Comparison of ENCODE assay signal across 1 cellular context in the genomic region with DNA sequence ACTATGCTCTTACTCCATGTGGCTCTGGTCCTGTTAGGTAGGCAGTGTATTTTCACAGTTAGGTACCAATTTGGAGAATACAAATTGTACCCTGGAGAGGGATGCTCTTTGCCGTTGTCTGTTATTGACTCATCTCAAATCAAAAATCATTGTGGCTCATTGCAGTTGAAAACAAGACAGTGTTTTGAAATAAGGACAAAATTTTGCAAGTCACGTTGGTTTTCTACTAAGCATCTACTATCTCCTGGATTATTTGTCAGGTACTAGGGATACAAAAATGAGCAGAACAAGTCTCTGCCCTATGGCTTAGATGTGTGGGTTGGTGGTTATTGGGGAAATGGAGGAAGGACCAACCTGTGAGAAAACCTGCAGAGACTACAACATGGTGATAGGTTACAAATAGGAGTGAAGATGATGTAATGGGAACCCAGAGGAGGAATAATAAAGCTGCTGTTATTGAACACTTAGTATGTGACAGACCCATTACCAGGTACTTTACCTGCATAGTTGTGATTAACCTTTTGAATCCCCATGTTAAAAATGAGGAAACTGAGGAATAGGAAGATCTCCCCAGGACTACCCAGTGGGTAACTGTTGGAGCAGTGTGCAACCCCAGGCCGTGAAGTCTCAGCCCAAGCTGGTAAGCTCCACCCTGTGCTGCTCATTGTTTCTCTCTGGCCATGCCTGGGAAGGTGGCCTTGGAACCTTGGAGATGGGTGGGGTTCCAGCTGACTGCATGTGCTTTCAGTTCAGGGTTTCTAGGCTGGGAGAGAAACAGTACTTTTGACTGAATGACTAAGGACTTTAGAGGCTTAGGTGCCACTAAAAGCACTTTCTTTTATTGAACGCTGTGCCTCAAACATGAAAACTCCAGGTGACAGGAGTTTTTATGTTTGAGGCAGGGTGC.
TF ChIP-seq lines count a peak whose summit lies in the region.

No MANE protein-coding gene starts in this region.

TF ChIP-seq in HepG2, 621 proteins besides CTCF, POLR2A, EP300 and RAD21 (continued from another document and continues in another):
- TF ChIP-seq CBX5 (CRISPR knock-in tag; IDR thresholded peaks at IDR 0.05; ENCODE audit: borderline replicate concordance), result no peak
- TF ChIP-seq, protein P1, sequence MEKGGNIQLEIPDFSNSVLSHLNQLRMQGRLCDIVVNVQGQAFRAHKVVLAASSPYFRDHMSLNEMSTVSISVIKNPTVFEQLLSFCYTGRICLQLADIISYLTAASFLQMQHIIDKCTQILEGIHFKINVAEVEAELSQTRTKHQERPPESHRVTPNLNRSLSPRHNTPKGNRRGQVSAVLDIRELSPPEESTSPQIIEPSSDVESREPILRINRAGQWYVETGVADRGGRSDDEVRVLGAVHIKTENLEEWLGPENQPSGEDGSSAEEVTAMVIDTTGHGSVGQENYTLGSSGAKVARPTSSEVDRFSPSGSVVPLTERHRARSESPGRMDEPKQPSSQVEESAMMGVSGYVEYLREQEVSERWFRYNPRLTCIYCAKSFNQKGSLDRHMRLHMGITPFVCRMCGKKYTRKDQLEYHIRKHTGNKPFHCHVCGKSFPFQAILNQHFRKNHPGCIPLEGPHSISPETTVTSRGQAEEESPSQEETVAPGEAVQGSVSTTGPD (CRISPR knock-in tag; IDR thresholded peaks at IDR 0.05), result no peak
- TF ChIP-seq JUN (CRISPR knock-in tag; IDR thresholded peaks at IDR 0.05), result no peak
- TF ChIP-seq KDM2A (CRISPR knock-in tag; IDR thresholded peaks at IDR 0.05; ENCODE audit: borderline replicate concordance, low read depth), result peak; percentile 40; the same call in 1 of the 2 replicates
- TF ChIP-seq CBFB (CRISPR knock-in tag; IDR thresholded peaks at IDR 0.05), result no peak
- TF ChIP-seq PTBP1 (IDR thresholded peaks at IDR 0.05; ENCODE audit: low read depth, low read length, poor library complexity, severe bottlenecking), result no peak
- peak; percentile 24; the same call in 1 of the 2 replicates for TF ChIP-seq GABPB1 (CRISPR knock-in tag; IDR thresholded peaks at IDR 0.05)
- no peak for TF ChIP-seq MAFF (IDR thresholded peaks at IDR 0.05; ENCODE audit: low read depth, low read length)
- TF ChIP-seq ZNF75D (CRISPR knock-in tag; IDR thresholded peaks at IDR 0.05; ENCODE audit: borderline replicate concordance), result no peak
- TF ChIP-seq, protein P2, sequence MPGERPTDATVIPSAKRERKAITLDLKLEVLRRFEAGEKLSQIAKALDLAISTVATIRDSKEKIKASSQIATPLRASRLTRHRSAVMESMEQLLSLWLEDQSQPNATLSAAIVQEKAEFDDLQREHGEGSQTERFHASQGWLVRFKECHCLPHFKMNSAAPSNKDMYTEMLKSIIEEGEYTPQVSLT (CRISPR knock-in tag; IDR thresholded peaks at IDR 0.05; ENCODE audit: borderline replicate concordance, low read depth), result no peak
- TF ChIP-seq, protein P3, sequence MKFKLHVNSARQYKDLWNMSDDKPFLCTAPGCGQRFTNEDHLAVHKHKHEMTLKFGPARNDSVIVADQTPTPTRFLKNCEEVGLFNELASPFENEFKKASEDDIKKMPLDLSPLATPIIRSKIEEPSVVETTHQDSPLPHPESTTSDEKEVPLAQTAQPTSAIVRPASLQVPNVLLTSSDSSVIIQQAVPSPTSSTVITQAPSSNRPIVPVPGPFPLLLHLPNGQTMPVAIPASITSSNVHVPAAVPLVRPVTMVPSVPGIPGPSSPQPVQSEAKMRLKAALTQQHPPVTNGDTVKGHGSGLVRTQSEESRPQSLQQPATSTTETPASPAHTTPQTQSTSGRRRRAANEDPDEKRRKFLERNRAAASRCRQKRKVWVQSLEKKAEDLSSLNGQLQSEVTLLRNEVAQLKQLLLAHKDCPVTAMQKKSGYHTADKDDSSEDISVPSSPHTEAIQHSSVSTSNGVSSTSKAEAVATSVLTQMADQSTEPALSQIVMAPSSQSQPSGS (CRISPR knock-in tag; IDR thresholded peaks at IDR 0.05), result no peak
- TF ChIP-seq AHR (CRISPR knock-in tag; IDR thresholded peaks at IDR 0.05), result no peak
- TF ChIP-seq MIXL1 (CRISPR knock-in tag; IDR thresholded peaks at IDR 0.05), result no peak
- TF ChIP-seq NCOA5 (CRISPR knock-in tag; IDR thresholded peaks at IDR 0.05), result no peak
- no peak for TF ChIP-seq TBL1XR1 (IDR thresholded peaks at IDR 0.05; ENCODE audit: borderline replicate concordance, low read length, partially characterized antibody)
- TF ChIP-seq, protein P4, sequence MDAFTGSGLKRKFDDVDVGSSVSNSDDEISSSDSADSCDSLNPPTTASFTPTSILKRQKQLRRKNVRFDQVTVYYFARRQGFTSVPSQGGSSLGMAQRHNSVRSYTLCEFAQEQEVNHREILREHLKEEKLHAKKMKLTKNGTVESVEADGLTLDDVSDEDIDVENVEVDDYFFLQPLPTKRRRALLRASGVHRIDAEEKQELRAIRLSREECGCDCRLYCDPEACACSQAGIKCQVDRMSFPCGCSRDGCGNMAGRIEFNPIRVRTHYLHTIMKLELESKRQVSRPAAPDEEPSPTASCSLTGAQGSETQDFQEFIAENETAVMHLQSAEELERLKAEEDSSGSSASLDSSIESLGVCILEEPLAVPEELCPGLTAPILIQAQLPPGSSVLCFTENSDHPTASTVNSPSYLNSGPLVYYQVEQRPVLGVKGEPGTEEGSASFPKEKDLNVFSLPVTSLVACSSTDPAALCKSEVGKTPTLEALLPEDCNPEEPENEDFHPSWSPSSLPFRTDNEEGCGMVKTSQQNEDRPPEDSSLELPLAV (CRISPR knock-in tag; conservative IDR thresholded peaks at IDR 0.05; ENCODE audit: low read depth), result no peak
- TF ChIP-seq ZNF501 (CRISPR knock-in tag; IDR thresholded peaks at IDR 0.05), result no peak
- TF ChIP-seq ZNF484 (CRISPR knock-in tag; IDR thresholded peaks at IDR 0.05; ENCODE audit: borderline replicate concordance, low read depth), result no peak
- TF ChIP-seq, protein P5, sequence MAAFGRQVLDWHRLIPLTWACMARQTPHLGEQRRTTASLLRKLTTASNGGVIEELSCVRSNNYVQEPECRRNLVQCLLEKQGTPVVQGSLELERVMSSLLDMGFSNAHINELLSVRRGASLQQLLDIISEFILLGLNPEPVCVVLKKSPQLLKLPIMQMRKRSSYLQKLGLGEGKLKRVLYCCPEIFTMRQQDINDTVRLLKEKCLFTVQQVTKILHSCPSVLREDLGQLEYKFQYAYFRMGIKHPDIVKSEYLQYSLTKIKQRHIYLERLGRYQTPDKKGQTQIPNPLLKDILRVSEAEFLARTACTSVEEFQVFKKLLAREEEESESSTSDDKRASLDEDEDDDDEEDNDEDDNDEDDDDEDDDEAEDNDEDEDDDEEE (CRISPR knock-in tag; IDR thresholded peaks at IDR 0.05), result no peak
- no peak for TF ChIP-seq DR1 (CRISPR knock-in tag; IDR thresholded peaks at IDR 0.05)
- no peak for TF ChIP-seq ELF4 (CRISPR knock-in tag; IDR thresholded peaks at IDR 0.05; ENCODE audit: borderline replicate concordance)
- TF ChIP-seq, protein P6, sequence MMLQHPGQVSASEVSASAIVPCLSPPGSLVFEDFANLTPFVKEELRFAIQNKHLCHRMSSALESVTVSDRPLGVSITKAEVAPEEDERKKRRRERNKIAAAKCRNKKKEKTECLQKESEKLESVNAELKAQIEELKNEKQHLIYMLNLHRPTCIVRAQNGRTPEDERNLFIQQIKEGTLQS (CRISPR knock-in tag; IDR thresholded peaks at IDR 0.05), result no peak
- peak; percentile 34; the same call in 1 of the 2 replicates for TF ChIP-seq HOXA3 (CRISPR knock-in tag; IDR thresholded peaks at IDR 0.05)
- TF ChIP-seq TOPORS (CRISPR knock-in tag; IDR thresholded peaks at IDR 0.05), result no peak
- no peak for TF ChIP-seq ZNF619 (CRISPR knock-in tag; IDR thresholded peaks at IDR 0.05)
- TF ChIP-seq, protein P7, sequence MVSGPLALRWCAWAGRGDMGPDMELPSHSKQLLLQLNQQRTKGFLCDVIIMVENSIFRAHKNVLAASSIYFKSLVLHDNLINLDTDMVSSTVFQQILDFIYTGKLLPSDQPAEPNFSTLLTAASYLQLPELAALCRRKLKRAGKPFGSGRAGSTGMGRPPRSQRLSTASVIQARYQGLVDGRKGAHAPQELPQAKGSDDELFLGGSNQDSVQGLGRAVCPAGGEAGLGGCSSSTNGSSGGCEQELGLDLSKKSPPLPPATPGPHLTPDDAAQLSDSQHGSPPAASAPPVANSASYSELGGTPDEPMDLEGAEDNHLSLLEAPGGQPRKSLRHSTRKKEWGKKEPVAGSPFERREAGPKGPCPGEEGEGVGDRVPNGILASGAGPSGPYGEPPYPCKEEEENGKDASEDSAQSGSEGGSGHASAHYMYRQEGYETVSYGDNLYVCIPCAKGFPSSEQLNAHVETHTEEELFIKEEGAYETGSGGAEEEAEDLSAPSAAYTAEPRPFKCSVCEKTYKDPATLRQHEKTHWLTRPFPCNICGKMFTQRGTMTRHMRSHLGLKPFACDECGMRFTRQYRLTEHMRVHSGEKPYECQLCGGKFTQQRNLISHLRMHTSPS (CRISPR knock-in tag; IDR thresholded peaks at IDR 0.05; ENCODE audit: low read depth), result no peak
- TF ChIP-seq ZNF790 (CRISPR knock-in tag; IDR thresholded peaks at IDR 0.05; ENCODE audit: borderline replicate concordance), result no peak
- 0 out of 2 replicates have a peak, but pooled peaks have one; percentile 55 for TF ChIP-seq ZNF792 (CRISPR knock-in tag; IDR thresholded peaks at IDR 0.05)
- TF ChIP-seq, protein P8, sequence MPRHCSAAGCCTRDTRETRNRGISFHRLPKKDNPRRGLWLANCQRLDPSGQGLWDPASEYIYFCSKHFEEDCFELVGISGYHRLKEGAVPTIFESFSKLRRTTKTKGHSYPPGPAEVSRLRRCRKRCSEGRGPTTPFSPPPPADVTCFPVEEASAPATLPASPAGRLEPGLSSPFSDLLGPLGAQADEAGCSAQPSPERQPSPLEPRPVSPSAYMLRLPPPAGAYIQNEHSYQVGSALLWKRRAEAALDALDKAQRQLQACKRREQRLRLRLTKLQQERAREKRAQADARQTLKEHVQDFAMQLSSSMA (CRISPR knock-in tag; IDR thresholded peaks at IDR 0.05), result no peak
- TF ChIP-seq, protein P9, sequence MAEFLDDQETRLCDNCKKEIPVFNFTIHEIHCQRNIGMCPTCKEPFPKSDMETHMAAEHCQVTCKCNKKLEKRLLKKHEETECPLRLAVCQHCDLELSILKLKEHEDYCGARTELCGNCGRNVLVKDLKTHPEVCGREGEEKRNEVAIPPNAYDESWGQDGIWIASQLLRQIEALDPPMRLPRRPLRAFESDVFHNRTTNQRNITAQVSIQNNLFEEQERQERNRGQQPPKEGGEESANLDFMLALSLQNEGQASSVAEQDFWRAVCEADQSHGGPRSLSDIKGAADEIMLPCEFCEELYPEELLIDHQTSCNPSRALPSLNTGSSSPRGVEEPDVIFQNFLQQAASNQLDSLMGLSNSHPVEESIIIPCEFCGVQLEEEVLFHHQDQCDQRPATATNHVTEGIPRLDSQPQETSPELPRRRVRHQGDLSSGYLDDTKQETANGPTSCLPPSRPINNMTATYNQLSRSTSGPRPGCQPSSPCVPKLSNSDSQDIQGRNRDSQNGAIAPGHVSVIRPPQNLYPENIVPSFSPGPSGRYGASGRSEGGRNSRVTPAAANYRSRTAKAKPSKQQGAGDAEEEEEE (CRISPR knock-in tag; IDR thresholded peaks at IDR 0.05; ENCODE audit: borderline replicate concordance), result no peak
- TF ChIP-seq ZNF383 (CRISPR knock-in tag; IDR thresholded peaks at IDR 0.05; ENCODE audit: borderline replicate concordance), result no peak
- TF ChIP-seq, protein P10, sequence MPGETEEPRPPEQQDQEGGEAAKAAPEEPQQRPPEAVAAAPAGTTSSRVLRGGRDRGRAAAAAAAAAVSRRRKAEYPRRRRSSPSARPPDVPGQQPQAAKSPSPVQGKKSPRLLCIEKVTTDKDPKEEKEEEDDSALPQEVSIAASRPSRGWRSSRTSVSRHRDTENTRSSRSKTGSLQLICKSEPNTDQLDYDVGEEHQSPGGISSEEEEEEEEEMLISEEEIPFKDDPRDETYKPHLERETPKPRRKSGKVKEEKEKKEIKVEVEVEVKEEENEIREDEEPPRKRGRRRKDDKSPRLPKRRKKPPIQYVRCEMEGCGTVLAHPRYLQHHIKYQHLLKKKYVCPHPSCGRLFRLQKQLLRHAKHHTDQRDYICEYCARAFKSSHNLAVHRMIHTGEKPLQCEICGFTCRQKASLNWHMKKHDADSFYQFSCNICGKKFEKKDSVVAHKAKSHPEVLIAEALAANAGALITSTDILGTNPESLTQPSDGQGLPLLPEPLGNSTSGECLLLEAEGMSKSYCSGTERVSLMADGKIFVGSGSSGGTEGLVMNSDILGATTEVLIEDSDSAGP (CRISPR knock-in tag; IDR thresholded peaks at IDR 0.05; ENCODE audit: borderline replicate concordance), result no peak; the same call in 1 of the 2 replicates
- TF ChIP-seq ZNF607 (CRISPR knock-in tag; IDR thresholded peaks at IDR 0.05; ENCODE audit: borderline replicate concordance), result no peak
- TF ChIP-seq, protein P11, sequence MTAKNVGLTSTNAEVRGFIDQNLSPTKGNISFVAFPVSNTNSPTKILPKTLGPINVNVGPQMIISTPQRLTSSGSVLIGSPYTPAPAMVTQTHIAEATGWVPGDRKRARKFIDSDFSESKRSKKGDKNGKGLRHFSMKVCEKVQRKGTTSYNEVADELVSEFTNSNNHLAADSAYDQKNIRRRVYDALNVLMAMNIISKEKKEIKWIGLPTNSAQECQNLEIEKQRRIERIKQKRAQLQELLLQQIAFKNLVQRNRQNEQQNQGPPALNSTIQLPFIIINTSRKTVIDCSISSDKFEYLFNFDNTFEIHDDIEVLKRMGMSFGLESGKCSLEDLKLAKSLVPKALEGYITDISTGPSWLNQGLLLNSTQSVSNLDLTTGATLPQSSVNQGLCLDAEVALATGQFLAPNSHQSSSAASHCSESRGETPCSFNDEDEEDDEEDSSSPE (CRISPR knock-in tag; IDR thresholded peaks at IDR 0.05), result peak; percentile 45; the same call in 1 of the 2 replicates
- TF ChIP-seq ZNF205 (CRISPR knock-in tag; IDR thresholded peaks at IDR 0.05), result peak; percentile 40; the same call in 1 of the 2 replicates
- TF ChIP-seq ZNF274 (CRISPR knock-in tag; IDR thresholded peaks at IDR 0.05), result no peak
- TF ChIP-seq RAD51 (IDR thresholded peaks at IDR 0.05; ENCODE audit: borderline replicate concordance), result no peak
- no peak for TF ChIP-seq KLF13 (CRISPR knock-in tag; IDR thresholded peaks at IDR 0.05)
- peak; percentile 39; the same call in 1 of the 2 replicates for TF ChIP-seq BCL6 (CRISPR knock-in tag; IDR thresholded peaks at IDR 0.05)
- TF ChIP-seq SRSF1 (optimal IDR thresholded peaks at IDR 0.05; ENCODE audit: low read depth, low read length), result no peak
- peak; percentile 81; the same call in 1 of the 2 replicates for TF ChIP-seq SOX5 (CRISPR knock-in tag; IDR thresholded peaks at IDR 0.05; ENCODE audit: borderline replicate concordance)
- TF ChIP-seq, protein P12, sequence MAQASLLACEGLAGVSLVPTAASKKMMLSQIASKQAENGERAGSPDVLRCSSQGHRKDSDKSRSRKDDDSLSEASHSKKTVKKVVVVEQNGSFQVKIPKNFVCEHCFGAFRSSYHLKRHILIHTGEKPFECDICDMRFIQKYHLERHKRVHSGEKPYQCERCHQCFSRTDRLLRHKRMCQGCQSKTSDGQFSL (CRISPR knock-in tag; IDR thresholded peaks at IDR 0.05), result no peak
- no peak for TF ChIP-seq EHMT2 (IDR thresholded peaks at IDR 0.05; ENCODE audit: borderline replicate concordance, low read depth, low read length)
- TF ChIP-seq ZNF232 (CRISPR knock-in tag; IDR thresholded peaks at IDR 0.05; ENCODE audit: borderline replicate concordance), result no peak
- TF ChIP-seq PLRG1 (conservative IDR thresholded peaks at IDR 0.05), result no peak
- no peak for TF ChIP-seq HNRNPK (IDR thresholded peaks at IDR 0.05; ENCODE audit: low read depth, low read length, poor library complexity, severe bottlenecking)
- TF ChIP-seq, protein P13, sequence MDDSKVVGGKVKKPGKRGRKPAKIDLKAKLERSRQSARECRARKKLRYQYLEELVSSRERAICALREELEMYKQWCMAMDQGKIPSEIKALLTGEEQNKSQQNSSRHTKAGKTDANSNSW (CRISPR knock-in tag; IDR thresholded peaks at IDR 0.05; ENCODE audit: borderline replicate concordance), result no peak
- no peak for TF ChIP-seq ZNF761 (CRISPR knock-in tag; conservative IDR thresholded peaks at IDR 0.05)
- TF ChIP-seq PCBP2 (optimal IDR thresholded peaks at IDR 0.05; ENCODE audit: low read depth, low read length, poor library complexity, severe bottlenecking), result no peak
- TF ChIP-seq MEIS1 (CRISPR knock-in tag; IDR thresholded peaks at IDR 0.05; ENCODE audit: borderline replicate concordance), result no peak
